ENCODE assay signal across 16 cellular contexts in genomic region chr2:226515344-226516055, GRCh38.
DNase-seq lines count a peak whose midpoint lies in the region; ATAC-seq and TF ChIP-seq lines count a peak whose summit lies in the region.
"Had no signal": no experiment of that assay in that cellular context is flagged by ENCODE, and none has a peak within 500 bp of the region (broad histone marks: within the 10 kb centered on the region; RNA-seq: fewer than 3 reads in every experiment).

No MANE protein-coding gene starts in this region.

- no peaks in the 10 kb centered on the region for H3K36me3 ChIP-seq in left ventricle myocardium inferior
- H3K36me3 ChIP-seq: cardiac muscle cell, SJCRH30, tibial artery had no signal

- peak; percentile 72 for DNase-seq in AG09319 (ENCODE audit: extremely low read depth, low read depth)
- DNase-seq in LHCN-M2 (ENCODE audit: low read depth), result peak; percentile 65
- peak; percentile 61 for DNase-seq in epithelial cell of proximal tubule (ENCODE audit: low read depth)
- no peak for DNase-seq in nephron progenitor cell
- DNase-seq in left ventricle myocardium inferior, result no peak
- no peak for DNase-seq in activated naive CD4-positive, alpha-beta T cell treated with anti-CD3 and anti-CD28 coated beads, Interleukin-2, amount 10 ng/mL, durations not matched to agents 7 days and 5 days
- DNase-seq: activated CD8-positive, alpha-beta T cell treated with anti-CD3 and anti-CD28 coated beads, Interleukin-2, amount 10 ng/mL, durations not matched to agents 7 days and 5 days; activated naive CD4-positive, alpha-beta T cell; NCI-H2081 treated with DMSO at 0.1 percent for 48 hours; SJCRH30; tibial artery had no signal

- no peak overlapping the region for H3K4me3 Mint-ChIP-seq in nephron progenitor cell
- no peak overlapping the region for H3K4me3 Mint-ChIP-seq in activated naive CD4-positive, alpha-beta T cell treated with anti-CD3 and anti-CD28 coated beads, Interleukin-2, amount 10 ng/mL, durations not matched to agents 7 days and 5 days
- H3K4me3 Mint-ChIP-seq: activated CD8-positive, alpha-beta T cell treated with anti-CD3 and anti-CD28 coated beads, Interleukin-2, amount 10 ng/mL, durations not matched to agents 7 days and 5 days; memory B cell had no signal

- H3K36me3 Mint-ChIP-seq in nephron progenitor cell (ENCODE audit: low read depth), result no peaks in the 10 kb centered on the region
- H3K36me3 Mint-ChIP-seq in activated naive CD4-positive, alpha-beta T cell treated with anti-CD3 and anti-CD28 coated beads, Interleukin-2, amount 10 ng/mL, durations not matched to agents 7 days and 5 days, result no peaks in the 10 kb centered on the region
- H3K36me3 Mint-ChIP-seq: memory B cell had no signal

- H3K4me1 Mint-ChIP-seq in nephron progenitor cell, result no peaks in the 10 kb centered on the region
- no peaks in the 10 kb centered on the region for H3K4me1 Mint-ChIP-seq in activated naive CD4-positive, alpha-beta T cell treated with anti-CD3 and anti-CD28 coated beads, Interleukin-2, amount 10 ng/mL, durations not matched to agents 7 days and 5 days
- H3K4me1 Mint-ChIP-seq: memory B cell had no signal

- ATAC-seq in GM18867 (IDR thresholded peaks at IDR 0.05; ENCODE audit: unreplicated experiment) (no peak), HG03342 (IDR thresholded peaks at IDR 0.05; ENCODE audit: unreplicated experiment) (no peak)
- ATAC-seq: activated CD8-positive, alpha-beta T cell treated with anti-CD3 and anti-CD28 coated beads, Interleukin-2, amount 10 ng/mL, durations not matched to agents 7 days and 5 days had no signal

- no peak overlapping the region for H3K4me3 ChIP-seq in epithelial cell of proximal tubule (ENCODE audit: low read depth, low read length)
- no peak overlapping the region for H3K4me3 ChIP-seq in left ventricle myocardium inferior
- H3K4me3 ChIP-seq: cardiac muscle cell, SJCRH30, tibial artery had no signal

- intact Hi-C loops in left ventricle myocardium inferior (cut with micrococcal nuclease), result no loop called here

- peaks cover 6% of the 10 kb centered on the region for H3K27me3 Mint-ChIP-seq in nephron progenitor cell (ENCODE audit: low read depth, poor library complexity)
- H3K27me3 Mint-ChIP-seq in activated naive CD4-positive, alpha-beta T cell treated with anti-CD3 and anti-CD28 coated beads, Interleukin-2, amount 10 ng/mL, durations not matched to agents 7 days and 5 days, result peaks cover 5% of the 10 kb centered on the region

- H3K27ac ChIP-seq in left ventricle myocardium inferior (replicated peaks), result no peak overlapping the region
- H3K27ac ChIP-seq: C4-2B, cardiac muscle cell, SJCRH30, tibial artery had no signal

- H3K27me3 ChIP-seq in left ventricle myocardium inferior (ENCODE audit: low read depth), result no peaks in the 10 kb centered on the region
- H3K27me3 ChIP-seq: cardiac muscle cell, SJCRH30, tibial artery had no signal

- no peaks in the 10 kb centered on the region for H3K4me1 ChIP-seq in left ventricle myocardium inferior
- H3K4me1 ChIP-seq: SJCRH30, tibial artery had no signal

- H3K27ac Mint-ChIP-seq in nephron progenitor cell, result peak overlapping the region; percentile 12
- H3K27ac Mint-ChIP-seq in activated naive CD4-positive, alpha-beta T cell treated with anti-CD3 and anti-CD28 coated beads, Interleukin-2, amount 10 ng/mL, durations not matched to agents 7 days and 5 days, result no peak overlapping the region
- H3K27ac Mint-ChIP-seq: activated CD8-positive, alpha-beta T cell treated with anti-CD3 and anti-CD28 coated beads, Interleukin-2, amount 10 ng/mL, durations not matched to agents 7 days and 5 days; memory B cell had no signal

- TF ChIP-seq CTCF in AG09319 (IDR thresholded peaks at IDR 0.05; ENCODE audit: low read depth, low read length) (no peak), epithelial cell of proximal tubule (conservative IDR thresholded peaks at IDR 0.05; ENCODE audit: low read depth, low read length) (no peak), nephron progenitor cell (IDR thresholded peaks at IDR 0.05) (no peak), left ventricle myocardium inferior (IDR thresholded peaks at IDR 0.05; ENCODE audit: borderline replicate concordance) (no peak)

- peaks cover 6% of the 10 kb centered on the region for H3K9me3 ChIP-seq in left ventricle myocardium inferior (replicated peaks)

- H3K9me3 Mint-ChIP-seq in nephron progenitor cell, result peaks cover 9% of the 10 kb centered on the region
- H3K9me3 Mint-ChIP-seq in activated naive CD4-positive, alpha-beta T cell treated with anti-CD3 and anti-CD28 coated beads, Interleukin-2, amount 10 ng/mL, durations not matched to agents 7 days and 5 days, result no peaks in the 10 kb centered on the region

- CTCF ChIA-PET in activated naive CD4-positive, alpha-beta T cell treated with anti-CD3 and anti-CD28 coated beads, Interleukin-2, amount 10 ng/mL, durations not matched to agents 7 days and 5 days (lab: Charles Lee), result no interaction called here

Comparison
In these comparisons a context has a peak if more than half of its experiments do, and no peak if none do; other contexts are left out.
1. DNase-seq: peak in AG09319 (single experiment), LHCN-M2 (single experiment) and epithelial cell of proximal tubule (single experiment); none in nephron progenitor cell (single experiment), left ventricle myocardium inferior (single experiment) and activated naive CD4-positive, alpha-beta T cell treated with anti-CD3 and anti-CD28 coated beads, Interleukin-2, amount 10 ng/mL, durations not matched to agents 7 days and 5 days (single experiment).